ENCODE assay signal across 24 cellular contexts in the genomic region with DNA sequence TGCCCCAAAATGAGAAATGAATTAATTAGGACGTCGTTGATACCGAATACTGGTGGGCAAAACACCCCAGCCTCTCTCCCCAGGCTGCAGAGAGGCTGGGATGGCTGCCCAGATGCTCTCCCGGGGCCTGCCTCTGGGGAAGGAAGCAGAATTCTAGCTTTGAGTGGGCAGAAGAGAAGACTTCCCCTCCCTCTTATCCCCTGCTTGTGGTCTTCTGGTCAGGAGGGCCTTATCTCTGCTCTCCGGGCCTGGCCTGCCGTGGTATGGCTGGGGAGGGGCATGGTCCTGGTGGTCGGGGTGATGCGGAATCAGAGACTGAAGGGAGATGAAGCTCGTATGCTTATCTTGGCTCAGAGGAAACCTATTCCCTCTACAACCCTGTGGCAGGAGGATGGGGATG. TPM values are rescaled to one million over a fixed set of nuclear protein-coding genes. Genes with fewer than 3 reads are reported as not detected.
"Had no signal": no experiment of that assay in that cellular context is flagged by ENCODE, and none has a peak within 500 bp of the region (broad histone marks: within the 10 kb centered on the region; RNA-seq: fewer than 3 reads in every experiment).

No MANE protein-coding gene starts in this region.

- H3K9me3 ChIP-seq: gastroesophageal sphincter, heart left ventricle, mucosa of descending colon, pancreas, suprapubic skin, transverse colon had no signal

- H3K4me2 ChIP-seq: smooth muscle cell had no signal

- H3K36me3 Mint-ChIP-seq: activated CD8-positive, alpha-beta memory T cell treated with anti-CD3 and anti-CD28 coated beads, Interleukin-2, amount 10 ng/mL, durations not matched to agents 7 days and 5 days; WTC11 had no signal

- H3K4me1 ChIP-seq: gastroesophageal sphincter, suprapubic skin, transverse colon had no signal

- H3K4me3 ChIP-seq: gastroesophageal sphincter, heart left ventricle, mucosa of descending colon, pancreas, smooth muscle cell, suprapubic skin, transverse colon had no signal

- FAIRE-seq: colon, pancreas had no signal

- H3K27me3 Mint-ChIP-seq: stimulated activated naive CD8-positive, alpha-beta T cell treated with anti-CD3 and anti-CD28 coated beads, Interleukin-15, amount 100 ng/mL, for 72 hours had no signal

- H3K4me1 Mint-ChIP-seq: activated CD8-positive, alpha-beta memory T cell treated with anti-CD3 and anti-CD28 coated beads, Interleukin-2, amount 10 ng/mL, durations not matched to agents 7 days and 5 days; activated naive CD8-positive, alpha-beta T cell treated with anti-CD3 and anti-CD28 coated beads, Interleukin-2, amount 50 U/mL, for 24 hours; stimulated activated naive CD8-positive, alpha-beta T cell treated with anti-CD3 and anti-CD28 coated beads, Interleukin-15, amount 100 ng/mL, for 72 hours had no signal

- H3K4me3 Mint-ChIP-seq: activated CD4-positive, alpha-beta T cell treated with anti-CD3 and anti-CD28 coated beads for 36 hours; activated CD8-positive, alpha-beta memory T cell treated with anti-CD3 and anti-CD28 coated beads, Interleukin-2, amount 10 ng/mL, durations not matched to agents 7 days and 5 days; activated naive CD4-positive, alpha-beta T cell treated with anti-CD3 and anti-CD28 coated beads for 36 hours; activated naive CD8-positive, alpha-beta T cell treated with anti-CD3 and anti-CD28 coated beads, Interleukin-2, amount 50 U/mL, for 24 hours; stimulated activated naive CD8-positive, alpha-beta T cell treated with anti-CD3 and anti-CD28 coated beads, Interleukin-15, amount 100 ng/mL, for 72 hours; T-helper 1 cell treated with Interleukin-12 subunit alpha and Interleukin-12 subunit beta and Interleukin-4 antibody, amounts not matched to agents 30 μg/mL and 1 μg/mL, for 36 hours; WTC11 had no signal

- H3K27ac ChIP-seq: brain microvascular endothelial cell, gastroesophageal sphincter, heart left ventricle, pancreas, suprapubic skin, transverse colon had no signal

- DNase-seq: activated CD4-positive, alpha-beta T cell treated with anti-CD3 and anti-CD28 coated beads for 36 hours; activated CD4-positive, alpha-beta T cell treated with anti-CD3 and anti-CD28 coated beads, Interleukin-2, amount 50 U/mL, for 48 hours; activated CD8-positive, alpha-beta memory T cell treated with anti-CD3 and anti-CD28 coated beads, Interleukin-2, amount 10 ng/mL, durations not matched to agents 7 days and 5 days; activated naive CD4-positive, alpha-beta T cell treated with anti-CD3 and anti-CD28 coated beads for 36 hours; activated naive CD8-positive, alpha-beta T cell treated with anti-CD3 and anti-CD28 coated beads, Interleukin-2, amount 50 U/mL, for 24 hours; aorta; brain microvascular endothelial cell; central memory CD4-positive, alpha-beta T cell; heart left ventricle; left ventricle myocardium superior; mucosa of descending colon; naive B cell; pancreas; stimulated activated CD4-positive, alpha-beta T cell treated with anti-CD3 and anti-CD28 coated beads, Interleukin-4, amount 100 ng/mL, for 1 hour; stimulated activated naive CD8-positive, alpha-beta T cell treated with anti-CD3 and anti-CD28 coated beads, Interleukin-15, amount 100 ng/mL, for 72 hours; transverse colon had no signal

- H3K27ac Mint-ChIP-seq: activated CD4-positive, alpha-beta T cell treated with anti-CD3 and anti-CD28 coated beads for 36 hours; activated CD8-positive, alpha-beta memory T cell treated with anti-CD3 and anti-CD28 coated beads, Interleukin-2, amount 10 ng/mL, durations not matched to agents 7 days and 5 days; activated naive CD4-positive, alpha-beta T cell treated with anti-CD3 and anti-CD28 coated beads for 36 hours; activated naive CD8-positive, alpha-beta T cell treated with anti-CD3 and anti-CD28 coated beads, Interleukin-2, amount 50 U/mL, for 24 hours; stimulated activated naive CD8-positive, alpha-beta T cell treated with anti-CD3 and anti-CD28 coated beads, Interleukin-15, amount 100 ng/mL, for 72 hours; T-helper 1 cell treated with Interleukin-12 subunit alpha and Interleukin-12 subunit beta and Interleukin-4 antibody, amounts not matched to agents 30 μg/mL and 1 μg/mL, for 36 hours; WTC11 had no signal

- ATAC-seq: activated CD4-positive, alpha-beta T cell treated with anti-CD3 and anti-CD28 coated beads for 36 hours; activated CD8-positive, alpha-beta memory T cell treated with anti-CD3 and anti-CD28 coated beads, Interleukin-2, amount 10 ng/mL, durations not matched to agents 7 days and 5 days; activated naive CD8-positive, alpha-beta T cell treated with anti-CD3 and anti-CD28 coated beads, Interleukin-2, amount 50 U/mL, for 24 hours; esophagus mucosa; gastroesophageal sphincter; heart left ventricle; left ventricle myocardium superior; mucosa of descending colon; pancreas; sciatic nerve; stimulated activated naive CD8-positive, alpha-beta T cell treated with anti-CD3 and anti-CD28 coated beads, Interleukin-15, amount 100 ng/mL, for 72 hours; WTC11 had no signal

- H3K9me3 Mint-ChIP-seq: activated naive CD4-positive, alpha-beta T cell treated with anti-CD3 and anti-CD28 coated beads for 36 hours; activated naive CD8-positive, alpha-beta T cell treated with anti-CD3 and anti-CD28 coated beads, Interleukin-2, amount 50 U/mL, for 24 hours; stimulated activated naive CD8-positive, alpha-beta T cell treated with anti-CD3 and anti-CD28 coated beads, Interleukin-15, amount 100 ng/mL, for 72 hours; T-helper 1 cell treated with Interleukin-12 subunit alpha and Interleukin-12 subunit beta and Interleukin-4 antibody, amounts not matched to agents 30 μg/mL and 1 μg/mL, for 36 hours; WTC11 had no signal

- H3K27me3 ChIP-seq: brain microvascular endothelial cell, pancreas, transverse colon had no signal

- H3K36me3 ChIP-seq: brain microvascular endothelial cell, gastroesophageal sphincter, heart left ventricle, pancreas, suprapubic skin, transverse colon had no signal

RNA-seq across cellular contexts. Expression of gene CSF3R, which starts 9.8 kb away (rescaled TPM):
- total RNA-seq: activated CD8-positive, alpha-beta memory T cell treated with anti-CD3 and anti-CD28 coated beads, Interleukin-2, amount 10 ng/mL, durations not matched to agents 7 days and 5 days had no signal
